Comparison of ENCODE assay signal across 11 cellular contexts in genomic region chr11:102469196-102469821, GRCh38. TPM values are rescaled to one million over a fixed set of nuclear protein-coding genes. Genes with fewer than 3 reads are reported as not detected.
DNase-seq lines count a peak whose midpoint lies in the region; FAIRE-seq and TF ChIP-seq lines count a peak whose summit lies in the region.
"Had no signal": no experiment of that assay in that cellular context is flagged by ENCODE, and none has a peak within 500 bp of the region (broad histone marks: within the 10 kb centered on the region; RNA-seq: fewer than 3 reads in every experiment).

No MANE protein-coding gene starts in this region.

- no peak overlapping the region for H3K4me3 ChIP-seq in stomach
- H3K4me3 ChIP-seq: heart left ventricle had no signal

- peaks cover 9% of the 10 kb centered on the region for H3K9me3 Mint-ChIP-seq in activated CD4-positive, alpha-beta T cell treated with anti-CD3 and anti-CD28 coated beads, Interleukin-2, amount 10 ng/mL, durations not matched to agents 7 days and 5 days
- H3K9me3 Mint-ChIP-seq in activated T-helper 1 cell treated with anti-CD3 and anti-CD28 coated beads, Interleukin-12 subunit alpha, Interleukin-12 subunit beta, Interleukin-2, Interleukin-4 antibody, amounts not matched to agents 30 ng/mL and 10 ng/mL and 1 ng/mL, durations not matched to agents 14 hours and 24 hours and 36 hours = no peaks in the 10 kb centered on the region

- H3K27me3 ChIP-seq in stomach = no peaks in the 10 kb centered on the region
- H3K27me3 ChIP-seq: BE2C, heart left ventricle had no signal

- peak overlapping the region in 4 of 5 donors; percentile 24 to 80 (median 44) for H3K27ac ChIP-seq in stomach

- CTCF ChIA-PET in activated CD4-positive, alpha-beta T cell treated with anti-CD3 and anti-CD28 coated beads, Interleukin-2, amount 10 ng/mL, durations not matched to agents 7 days and 5 days (lab: Charles Lee) = no interaction called here

- 72 to 82% (median 76%) methylated on average over 8 of the region's 8 CpGs for WGBS in stomach, 5 donors

- H3K36me3 ChIP-seq in stomach = no peaks in the 10 kb centered on the region
- H3K36me3 ChIP-seq: BE2C, heart left ventricle had no signal

- DNase-seq in activated CD4-positive, alpha-beta T cell treated with anti-CD3 and anti-CD28 coated beads, Interleukin-2, amount 10 ng/mL, durations not matched to agents 7 days and 5 days = no peak
- no peak for DNase-seq in activated CD4-positive, alpha-beta T cell treated with anti-CD3 and anti-CD28 coated beads for 48 hours
- DNase-seq in activated T-helper 1 cell treated with anti-CD3 and anti-CD28 coated beads, Interleukin-12 subunit alpha, Interleukin-12 subunit beta, Interleukin-2, Interleukin-4 antibody, amounts not matched to agents 30 ng/mL and 10 ng/mL and 1 ng/mL, durations not matched to agents 14 hours and 24 hours and 36 hours (ENCODE audit: low spot score) = no peak
- no peak for DNase-seq in stomach
- DNase-seq in GM10266 (ENCODE audit: extremely low spot score) = no peak
- no peak for DNase-seq in OCI-M2 (lab: John Stamatoyannopoulos, UW; ENCODE audit: unreplicated experiment)
- no peak for DNase-seq in DMS153 (lab: John Stamatoyannopoulos, UW)
- DNase-seq: BE2C, heart left ventricle, NCI-H1048 had no signal

- peaks cover 7 to 43% (median 25%) of the 10 kb centered on the region in 4 donors for H3K4me1 ChIP-seq in stomach

- intact Hi-C loops in activated T-helper 1 cell treated with anti-CD3 and anti-CD28 coated beads, Interleukin-12 subunit alpha, Interleukin-12 subunit beta, Interleukin-2, Interleukin-4 antibody, amounts not matched to agents 30 ng/mL and 10 ng/mL and 1 ng/mL, durations not matched to agents 14 hours and 24 hours and 36 hours (cut with micrococcal nuclease) = loop anchor here (1.0 kb wide), 1 partner anchor 8 kb away; no protein-coding TSS in a partner anchor
- intact Hi-C loops in stomach (cut with DNase I; ENCODE audit: low total_unique reads) = no loop called here

- no peak for TF ChIP-seq POLR2A in stomach (IDR thresholded peaks at IDR 0.05)

- TF ChIP-seq EP300 in stomach (IDR thresholded peaks at IDR 0.05) = no peak

- no peaks in the 10 kb centered on the region for H3K9me3 ChIP-seq in stomach
- H3K9me3 ChIP-seq: BE2C, heart left ventricle had no signal

- peak; percentile 76 for FAIRE-seq in islet of Langerhans (lab: Jason Lieb, UNC)

- H3K4me3 Mint-ChIP-seq in activated CD4-positive, alpha-beta T cell treated with anti-CD3 and anti-CD28 coated beads, Interleukin-2, amount 10 ng/mL, durations not matched to agents 7 days and 5 days = peak overlapping the region; percentile 31
- peak overlapping the region; percentile 1 for H3K4me3 Mint-ChIP-seq in activated T-helper 1 cell treated with anti-CD3 and anti-CD28 coated beads, Interleukin-12 subunit alpha, Interleukin-12 subunit beta, Interleukin-2, Interleukin-4 antibody, amounts not matched to agents 30 ng/mL and 10 ng/mL and 1 ng/mL, durations not matched to agents 14 hours and 24 hours and 36 hours

- no peaks in the 10 kb centered on the region for H3K27me3 Mint-ChIP-seq in activated CD4-positive, alpha-beta T cell treated with anti-CD3 and anti-CD28 coated beads, Interleukin-2, amount 10 ng/mL, durations not matched to agents 7 days and 5 days
- peaks cover 2% of the 10 kb centered on the region for H3K27me3 Mint-ChIP-seq in activated T-helper 1 cell treated with anti-CD3 and anti-CD28 coated beads, Interleukin-12 subunit alpha, Interleukin-12 subunit beta, Interleukin-2, Interleukin-4 antibody, amounts not matched to agents 30 ng/mL and 10 ng/mL and 1 ng/mL, durations not matched to agents 14 hours and 24 hours and 36 hours (ENCODE audit: insufficient read depth)

- peaks cover 6% of the 10 kb centered on the region for H3K36me3 Mint-ChIP-seq in activated CD4-positive, alpha-beta T cell treated with anti-CD3 and anti-CD28 coated beads, Interleukin-2, amount 10 ng/mL, durations not matched to agents 7 days and 5 days (ENCODE audit: low read depth)
- H3K36me3 Mint-ChIP-seq in activated T-helper 1 cell treated with anti-CD3 and anti-CD28 coated beads, Interleukin-12 subunit alpha, Interleukin-12 subunit beta, Interleukin-2, Interleukin-4 antibody, amounts not matched to agents 30 ng/mL and 10 ng/mL and 1 ng/mL, durations not matched to agents 14 hours and 24 hours and 36 hours (ENCODE audit: low read depth) = peaks cover 5% of the 10 kb centered on the region

- peak overlapping the region; percentile 39 for H3K27ac Mint-ChIP-seq in activated CD4-positive, alpha-beta T cell treated with anti-CD3 and anti-CD28 coated beads, Interleukin-2, amount 10 ng/mL, durations not matched to agents 7 days and 5 days
- peak overlapping the region; percentile 4 for H3K27ac Mint-ChIP-seq in activated T-helper 1 cell treated with anti-CD3 and anti-CD28 coated beads, Interleukin-12 subunit alpha, Interleukin-12 subunit beta, Interleukin-2, Interleukin-4 antibody, amounts not matched to agents 30 ng/mL and 10 ng/mL and 1 ng/mL, durations not matched to agents 14 hours and 24 hours and 36 hours

- POLR2A ChIA-PET in activated CD4-positive, alpha-beta T cell treated with anti-CD3 and anti-CD28 coated beads, Interleukin-2, amount 10 ng/mL, durations not matched to agents 7 days and 5 days (lab: Charles Lee) = no interaction called here

- no peak for TF ChIP-seq CTCF in stomach (IDR thresholded peaks at IDR 0.05)
- no peak for TF ChIP-seq CTCF in GM10266 (IDR thresholded peaks at IDR 0.05; ENCODE audit: control insufficient read depth, insufficient read depth, low read depth, missing control alignments)

- peaks cover 98% of the 10 kb centered on the region for H3K4me1 Mint-ChIP-seq in activated CD4-positive, alpha-beta T cell treated with anti-CD3 and anti-CD28 coated beads, Interleukin-2, amount 10 ng/mL, durations not matched to agents 7 days and 5 days
- peaks cover 93% of the 10 kb centered on the region for H3K4me1 Mint-ChIP-seq in activated T-helper 1 cell treated with anti-CD3 and anti-CD28 coated beads, Interleukin-12 subunit alpha, Interleukin-12 subunit beta, Interleukin-2, Interleukin-4 antibody, amounts not matched to agents 30 ng/mL and 10 ng/mL and 1 ng/mL, durations not matched to agents 14 hours and 24 hours and 36 hours (ENCODE audit: low read depth)

RNA-seq across cellular contexts. Expression of gene TMEM123, which starts 16.7 kb away (rescaled TPM):
- 100 to 1,000 TPM; 489 to 694 TPM for total RNA-seq in activated CD4-positive, alpha-beta T cell treated with anti-CD3 and anti-CD28 coated beads, Interleukin-2, amount 10 ng/mL, durations not matched to agents 7 days and 5 days
- total RNA-seq in activated T-helper 1 cell treated with anti-CD3 and anti-CD28 coated beads, Interleukin-12 subunit alpha, Interleukin-12 subunit beta, Interleukin-2, Interleukin-4 antibody, amounts not matched to agents 30 ng/mL and 10 ng/mL and 1 ng/mL, durations not matched to agents 14 hours and 24 hours and 36 hours = 206 and 231 TPM in 2 replicates
- total RNA-seq in stomach = 100 to 1,000 TPM in 2 of 5 donors, 10 to 100 TPM in 3; 16.2 to 226 (median 75.3) TPM
- 10 to 100 TPM; 47.2 to 53.6 (median 49.6) TPM for polyA plus RNA-seq in stomach
